ENCODE assay signal across 14 cellular contexts in genomic region chr2:143254108-143254507, GRCh38.
DNase-seq lines count a peak whose midpoint lies in the region; ATAC-seq and FAIRE-seq lines count a peak whose summit lies in the region.
"Had no signal": no experiment of that assay in that cellular context is flagged by ENCODE, and none has a peak within 500 bp of the region (broad histone marks: within the 10 kb centered on the region; RNA-seq: fewer than 3 reads in every experiment).

No MANE protein-coding gene starts in this region.

- FAIRE-seq in HTR-8/SVneo (lab: Jason Lieb, UNC) = no peak

- DNase-seq in stimulated activated CD4-positive, alpha-beta T cell treated with anti-CD3 and anti-CD28 coated beads, Interleukin-1b, Interleukin-23, amount 100 ng/mL, for 48 hours = peak; percentile 19
- no peak for DNase-seq in stimulated activated CD4-positive, alpha-beta T cell treated with anti-CD3 and anti-CD28 coated beads, Interleukin-2, amount 100 ng/mL, for 48 hours
- DNase-seq in T-helper 17 cell = peak in 1 of 3 donors; percentile 21
- DNase-seq in activated naive CD8-positive, alpha-beta T cell treated with anti-CD3 and anti-CD28 coated beads, Interleukin-2, amount 10 ng/mL, durations not matched to agents 7 days and 5 days = no peak
- DNase-seq in stimulated activated naive CD8-positive, alpha-beta T cell treated with anti-CD3 and anti-CD28 coated beads, Interleukin-15, amount 100 ng/mL, for 72 hours = peak in 1 of 2 donors; percentile 19
- DNase-seq in left ventricle myocardium superior = no peak
- DNase-seq in HTR-8/SVneo (ENCODE audit: insufficient read length, low spot score) = no peak
- DNase-seq: DMS79 treated with DMSO at 0.1 percent for 48 hours, NCI-H1694, PC-3, posterior cingulate gyrus had no signal

- H3K9me3 ChIP-seq in T-helper 17 cell (ENCODE audit: control insufficient read depth, low read length, poor library complexity, severe bottlenecking) = no peaks in the 10 kb centered on the region
- H3K9me3 ChIP-seq: ascending aorta had no signal

- POLR2A ChIA-PET in activated naive CD8-positive, alpha-beta T cell treated with anti-CD3 and anti-CD28 coated beads, Interleukin-2, amount 10 ng/mL, durations not matched to agents 7 days and 5 days (lab: Charles Lee) = interaction anchor here (0.9 kb wide), 1 partner anchor 126 kb away, joined by 3 read pairs; no protein-coding TSS in a partner anchor

- peaks cover 30% of the 10 kb centered on the region for H3K4me1 Mint-ChIP-seq in T-helper 17 cell
- H3K4me1 Mint-ChIP-seq in activated naive CD8-positive, alpha-beta T cell treated with anti-CD3 and anti-CD28 coated beads, Interleukin-2, amount 10 ng/mL, durations not matched to agents 7 days and 5 days = peaks cover 55% of the 10 kb centered on the region
- peaks cover 68% of the 10 kb centered on the region for H3K4me1 Mint-ChIP-seq in stimulated activated naive CD8-positive, alpha-beta T cell treated with anti-CD3 and anti-CD28 coated beads, Interleukin-15, amount 100 ng/mL, for 72 hours

- intact Hi-C loops in left ventricle myocardium superior (cut with micrococcal nuclease) = no loop called here

- ATAC-seq in T-helper 17 cell = peak; percentile 46
- peak; percentile 38 for ATAC-seq in activated naive CD8-positive, alpha-beta T cell treated with anti-CD3 and anti-CD28 coated beads, Interleukin-2, amount 10 ng/mL, durations not matched to agents 7 days and 5 days (ENCODE audit: low read depth)
- no peak for ATAC-seq in stimulated activated naive CD8-positive, alpha-beta T cell treated with anti-CD3 and anti-CD28 coated beads, Interleukin-15, amount 100 ng/mL, for 72 hours
- no peak for ATAC-seq in left ventricle myocardium superior
- no peak for ATAC-seq in GM21526 (IDR thresholded peaks at IDR 0.05; ENCODE audit: low FRiP score, unreplicated experiment)
- ATAC-seq: PC-3, SK-N-SH treated with all-trans-retinoic acid at 6 μM for 48 hours had no signal

- peak overlapping the region; percentile 76 for H3K4me3 Mint-ChIP-seq in T-helper 17 cell
- H3K4me3 Mint-ChIP-seq in activated naive CD8-positive, alpha-beta T cell treated with anti-CD3 and anti-CD28 coated beads, Interleukin-2, amount 10 ng/mL, durations not matched to agents 7 days and 5 days = peak overlapping the region; percentile 62
- peak overlapping the region; percentile 41 to 66 for H3K4me3 Mint-ChIP-seq in stimulated activated naive CD8-positive, alpha-beta T cell treated with anti-CD3 and anti-CD28 coated beads, Interleukin-15, amount 100 ng/mL, for 72 hours

- peaks cover 3% of the 10 kb centered on the region for H3K9me3 Mint-ChIP-seq in activated naive CD8-positive, alpha-beta T cell treated with anti-CD3 and anti-CD28 coated beads, Interleukin-2, amount 10 ng/mL, durations not matched to agents 7 days and 5 days
- no peaks in the 10 kb centered on the region for H3K9me3 Mint-ChIP-seq in stimulated activated naive CD8-positive, alpha-beta T cell treated with anti-CD3 and anti-CD28 coated beads, Interleukin-15, amount 100 ng/mL, for 72 hours

- no peaks in the 10 kb centered on the region for H3K27me3 Mint-ChIP-seq in T-helper 17 cell
- no peaks in the 10 kb centered on the region for H3K27me3 Mint-ChIP-seq in activated naive CD8-positive, alpha-beta T cell treated with anti-CD3 and anti-CD28 coated beads, Interleukin-2, amount 10 ng/mL, durations not matched to agents 7 days and 5 days
- no peaks in the 10 kb centered on the region for H3K27me3 Mint-ChIP-seq in stimulated activated naive CD8-positive, alpha-beta T cell treated with anti-CD3 and anti-CD28 coated beads, Interleukin-15, amount 100 ng/mL, for 72 hours

- H3K36me3 Mint-ChIP-seq in T-helper 17 cell (ENCODE audit: low read depth) = peaks cover 4% of the 10 kb centered on the region
- H3K36me3 Mint-ChIP-seq in activated naive CD8-positive, alpha-beta T cell treated with anti-CD3 and anti-CD28 coated beads, Interleukin-2, amount 10 ng/mL, durations not matched to agents 7 days and 5 days = peaks cover 24% of the 10 kb centered on the region

- H3K27ac Mint-ChIP-seq in T-helper 17 cell = peak overlapping the region; percentile 98
- H3K27ac Mint-ChIP-seq in activated naive CD8-positive, alpha-beta T cell treated with anti-CD3 and anti-CD28 coated beads, Interleukin-2, amount 10 ng/mL, durations not matched to agents 7 days and 5 days = peak overlapping the region; percentile 82
- H3K27ac Mint-ChIP-seq in stimulated activated naive CD8-positive, alpha-beta T cell treated with anti-CD3 and anti-CD28 coated beads, Interleukin-15, amount 100 ng/mL, for 72 hours = peak overlapping the region; percentile 94 to 96

Comparison
In these comparisons a context has a peak if more than half of its experiments do, and no peak if none do; other contexts are left out.
1. ATAC-seq: peak in T-helper 17 cell (single experiment) and activated naive CD8-positive, alpha-beta T cell treated with anti-CD3 and anti-CD28 coated beads, Interleukin-2, amount 10 ng/mL, durations not matched to agents 7 days and 5 days (single experiment); none in stimulated activated naive CD8-positive, alpha-beta T cell treated with anti-CD3 and anti-CD28 coated beads, Interleukin-15, amount 100 ng/mL, for 72 hours (single experiment), left ventricle myocardium superior (single experiment) and GM21526 (single experiment).
2. Peak in every context shown above with its lines, with median percentiles within 50 percentile points of each other: H3K27ac Mint-ChIP-seq and H3K4me3 Mint-ChIP-seq.